ENCODE assay signal across 35 cellular contexts in the genomic region with DNA sequence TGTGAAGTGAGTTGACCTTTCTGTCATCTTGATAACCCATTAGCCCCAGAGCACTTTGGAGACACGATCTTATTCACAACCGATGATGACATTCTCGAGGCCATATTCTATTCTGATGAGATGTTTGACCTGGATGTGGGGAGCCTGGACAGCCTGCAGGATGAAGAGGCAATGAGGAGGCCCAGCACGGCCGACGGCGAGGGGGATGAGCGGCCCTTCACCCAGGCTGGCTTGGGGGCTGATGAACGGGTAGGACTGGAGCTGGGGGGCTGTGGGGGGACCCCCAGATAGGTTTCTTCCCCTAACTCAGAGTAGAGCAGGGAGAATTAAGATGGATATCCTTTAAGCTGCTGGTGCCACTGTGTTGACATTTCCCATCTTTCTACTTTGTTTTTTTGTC.
"Had no signal": no experiment of that assay in that cellular context is flagged by ENCODE, and none has a peak within 500 bp of the region (broad histone marks: within the 10 kb centered on the region; RNA-seq: fewer than 3 reads in every experiment).

No MANE protein-coding gene starts in this region.

- H3K4me3 ChIP-seq: MG63 had no signal

- H3K27ac ChIP-seq: KMS-11 had no signal

- H3K9ac ChIP-seq: KMS-11 had no signal

- H3K4me2 ChIP-seq: KMS-11 had no signal

- DNase-seq: Karpas-422, Kasumi-1, MG63, MM.1S, MV-4-11, NCI-H1048, NCI-H1092, NCI-H1092 treated with DMSO at 0.1 percent for 48 hours, NCI-H1105, NCI-H1105 treated with DMSO at 0.1 percent for 48 hours, NCI-H1417, NCI-H1417 treated with DMSO at 0.1 percent for 48 hours, NCI-H1436, NCI-H1436 treated with DMSO at 0.1 percent for 48 hours, NCI-H146, NCI-H1694, NCI-H1694 treated with DMSO at 0.1 percent for 48 hours, NCI-H187, NCI-H187 treated with DMSO at 0.1 percent for 48 hours, NCI-H1930, NCI-H2029, NCI-H2029 treated with DMSO at 0.1 percent for 48 hours, NCI-H2081, NCI-H2081 treated with DMSO at 0.1 percent for 48 hours, NCI-H2107, NCI-H2171, NCI-H2171 treated with DMSO at 0.1 percent for 48 hours, NCI-H2227 treated with DMSO at 0.1 percent for 48 hours, NCI-H226, NCI-H345, NCI-H446, NCI-H446 treated with DMSO at 0.1 percent for 48 hours, NCI-H510A, NCI-H510A treated with DMSO at 0.1 percent for 48 hours had no signal

- H3K9me3 ChIP-seq: MG63 had no signal

- H3K27me3 ChIP-seq: MG63 had no signal
